ENCODE assay signal across 8 cellular contexts in genomic region chr1:143799568-143800187, GRCh38.
A peak's percentile ranks its signal among the peaks of the same experiment; 100 is the strongest.
DNase-seq lines count a peak whose midpoint lies in the region; ATAC-seq and TF ChIP-seq lines count a peak whose summit lies in the region.
"Not testable (repeated sequence)": the region's sequence is repeated elsewhere in the genome, so short reads cannot be mapped to it uniquely, and the experiment has no call there.

No MANE protein-coding gene starts in this region.

- H3K4me3 Mint-ChIP-seq in CD4-positive, alpha-beta T cell; activated CD4-positive, alpha-beta T cell treated with anti-CD3 and anti-CD28 coated beads for 36 hours: not testable (repeated sequence)

- not testable (repeated sequence) for DNase-seq in CD4-positive, alpha-beta T cell; activated CD4-positive, alpha-beta T cell treated with anti-CD3 and anti-CD28 coated beads for 36 hours; lower lobe of right lung; stimulated activated naive CD8-positive, alpha-beta T cell treated with anti-CD3 and anti-CD28 coated beads, Interleukin-15, Interleukin-2, amounts not matched to agents 100 U/mL and 50 U/mL, for 24 hours

- H3K4me1 Mint-ChIP-seq in CD4-positive, alpha-beta T cell (ENCODE audit: low read depth); activated CD4-positive, alpha-beta T cell treated with anti-CD3 and anti-CD28 coated beads for 36 hours: not testable (repeated sequence)

- not testable (repeated sequence) for H3K36me3 Mint-ChIP-seq in CD4-positive, alpha-beta T cell (ENCODE audit: low read depth); activated CD4-positive, alpha-beta T cell treated with anti-CD3 and anti-CD28 coated beads for 36 hours (ENCODE audit: low read depth)

- intact Hi-C loops in CD4-positive, alpha-beta T cell (cut with DNase I, micrococcal nuclease); activated CD4-positive, alpha-beta T cell treated with anti-CD3 and anti-CD28 coated beads for 36 hours (cut with DNase I, micrococcal nuclease); lower lobe of right lung (cut with DNase I): not testable (repeated sequence)

- H3K27me3 ChIP-seq in CD4-positive, alpha-beta T cell (ENCODE audit: control insufficient read depth, insufficient read depth, low read length); lower lobe of right lung (ENCODE audit: low read depth): not testable (repeated sequence)

- H3K4me3 ChIP-seq in lower lobe of right lung: not testable (repeated sequence)

- not testable (repeated sequence) for H3K9me3 Mint-ChIP-seq in CD4-positive, alpha-beta T cell; activated CD4-positive, alpha-beta T cell treated with anti-CD3 and anti-CD28 coated beads for 36 hours (ENCODE audit: low read depth)

- peak; percentile 55 for ATAC-seq in CD4-positive, alpha-beta T cell (ENCODE audit: poor library complexity)
- ATAC-seq in GM19351 (IDR thresholded peaks at IDR 0.05; ENCODE audit: unreplicated experiment) (peak; percentile 46), HG02798 (IDR thresholded peaks at IDR 0.05; ENCODE audit: poor library complexity, unreplicated experiment) (peak; percentile 60), HG03520 (IDR thresholded peaks at IDR 0.05; ENCODE audit: unreplicated experiment) (peak; percentile 40), esophagus mucosa (peak; percentile 88), lower lobe of right lung (peak; percentile 56 to 75)
- ATAC-seq in activated CD4-positive, alpha-beta T cell treated with anti-CD3 and anti-CD28 coated beads for 36 hours: peak; percentile 73
- ATAC-seq in stimulated activated naive CD8-positive, alpha-beta T cell treated with anti-CD3 and anti-CD28 coated beads, Interleukin-15, Interleukin-2, amounts not matched to agents 100 U/mL and 50 U/mL, for 24 hours: peak; percentile 87

- not testable (repeated sequence) for H3K36me3 ChIP-seq in lower lobe of right lung

- not testable (repeated sequence) for H3K4me1 ChIP-seq in lower lobe of right lung

- H3K27ac ChIP-seq in CD4-positive, alpha-beta T cell (ENCODE audit: low read depth, low read length); lower lobe of right lung: not testable (repeated sequence)

- not testable (repeated sequence) for TF ChIP-seq CTCF in CD4-positive, alpha-beta T cell (IDR thresholded peaks at IDR 0.05); lower lobe of right lung (IDR thresholded peaks at IDR 0.05)

- H3K27ac Mint-ChIP-seq in CD4-positive, alpha-beta T cell; activated CD4-positive, alpha-beta T cell treated with anti-CD3 and anti-CD28 coated beads for 36 hours: not testable (repeated sequence)

- POLR2A ChIA-PET in CD4-positive, alpha-beta T cell (lab: Charles Lee); activated CD4-positive, alpha-beta T cell treated with anti-CD3 and anti-CD28 coated beads for 36 hours (lab: Charles Lee): not testable (repeated sequence)

- not testable (repeated sequence) for H3K27me3 Mint-ChIP-seq in CD4-positive, alpha-beta T cell; activated CD4-positive, alpha-beta T cell treated with anti-CD3 and anti-CD28 coated beads for 36 hours

- CTCF ChIA-PET in CD4-positive, alpha-beta T cell (lab: Charles Lee); activated CD4-positive, alpha-beta T cell treated with anti-CD3 and anti-CD28 coated beads for 36 hours (lab: Charles Lee): not testable (repeated sequence)

- not testable (repeated sequence) for H3K9me3 ChIP-seq in CD4-positive, alpha-beta T cell (ENCODE audit: control insufficient read depth, low read length); lower lobe of right lung
